ENCODE assay signal across 15 cellular contexts in the genomic region with DNA sequence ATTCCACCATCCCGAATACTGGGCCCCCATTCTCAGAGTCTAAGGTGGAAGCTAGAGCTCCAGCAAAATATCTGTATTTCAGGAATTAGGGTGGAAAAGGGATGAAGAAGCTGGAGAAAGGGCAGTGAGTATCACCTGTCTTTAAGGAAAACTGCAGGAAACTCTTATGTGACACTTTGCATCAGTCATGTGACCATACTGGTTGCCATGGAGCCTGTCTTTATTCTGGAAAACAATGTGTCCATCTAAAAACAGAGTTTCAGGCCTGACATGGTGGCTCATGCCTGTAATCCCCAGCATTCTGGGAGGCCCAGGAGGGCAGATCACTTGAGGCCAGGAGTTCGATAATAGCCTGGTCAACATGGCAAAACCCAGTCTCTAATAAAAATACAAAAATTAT. TPM values are rescaled to one million over a fixed set of nuclear protein-coding genes. Genes with fewer than 3 reads are reported as not detected.
"Had no signal": no experiment of that assay in that cellular context is flagged by ENCODE, and none has a peak within 500 bp of the region (broad histone marks: within the 10 kb centered on the region; RNA-seq: fewer than 3 reads in every experiment).

No MANE protein-coding gene starts in this region.

- H3K9me3 Mint-ChIP-seq: activated naive CD4-positive, alpha-beta T cell treated with anti-CD3 and anti-CD28 coated beads, Interleukin-2, amount 10 ng/mL, durations not matched to agents 7 days and 5 days; activated T-helper 2 cell treated with anti-CD3 and anti-CD28 coated beads, Interferon-gamma antibody, Interleukin-2, Interleukin-4, amounts not matched to agents 10 μg/mL and 5 μg/mL and 100 μg/mL, durations not matched to agents 14 hours and 24 hours and 36 hours; stimulated activated effector memory CD8-positive, alpha-beta T cell treated with anti-CD3 and anti-CD28 coated beads, Interleukin-12 subunit alpha, Interleukin-12 subunit beta, amount 100 ng/mL, for 72 hours had no signal

- H3K4me3 Mint-ChIP-seq: activated naive CD4-positive, alpha-beta T cell treated with anti-CD3 and anti-CD28 coated beads, Interleukin-2, amount 10 ng/mL, durations not matched to agents 7 days and 5 days; endodermal cell; naive B cell; stimulated activated effector memory CD8-positive, alpha-beta T cell treated with anti-CD3 and anti-CD28 coated beads, Interleukin-12 subunit alpha, Interleukin-12 subunit beta, amount 100 ng/mL, for 72 hours had no signal

- H3K4me1 Mint-ChIP-seq: activated naive CD4-positive, alpha-beta T cell treated with anti-CD3 and anti-CD28 coated beads, Interleukin-2, amount 10 ng/mL, durations not matched to agents 7 days and 5 days; naive B cell; stimulated activated effector memory CD8-positive, alpha-beta T cell treated with anti-CD3 and anti-CD28 coated beads, Interleukin-12 subunit alpha, Interleukin-12 subunit beta, amount 100 ng/mL, for 72 hours had no signal

- FAIRE-seq: bronchial epithelial cell, islet of Langerhans had no signal

- ATAC-seq: activated CD4-positive, CD25-positive, alpha-beta regulatory T cell treated with anti-CD3 and anti-CD28 coated beads, Interleukin-2, amount 50 U/mL, for 24 hours; gastroesophageal sphincter; heart right ventricle; left lobe of liver; stimulated activated effector memory CD8-positive, alpha-beta T cell treated with anti-CD3 and anti-CD28 coated beads, Interleukin-12 subunit alpha, Interleukin-12 subunit beta, amount 100 ng/mL, for 72 hours had no signal

- H3K36me3 ChIP-seq: ascending aorta, gastroesophageal sphincter, heart right ventricle had no signal

- H3K4me3 ChIP-seq: ascending aorta, dorsolateral prefrontal cortex, gastroesophageal sphincter, heart right ventricle had no signal

- H3K27ac ChIP-seq: ascending aorta, dorsolateral prefrontal cortex, gastroesophageal sphincter, heart right ventricle had no signal

- H3K9me3 ChIP-seq: ascending aorta had no signal

- H3K36me3 Mint-ChIP-seq: activated naive CD4-positive, alpha-beta T cell treated with anti-CD3 and anti-CD28 coated beads, Interleukin-2, amount 10 ng/mL, durations not matched to agents 7 days and 5 days; naive B cell; stimulated activated effector memory CD8-positive, alpha-beta T cell treated with anti-CD3 and anti-CD28 coated beads, Interleukin-12 subunit alpha, Interleukin-12 subunit beta, amount 100 ng/mL, for 72 hours had no signal

- H3K27ac Mint-ChIP-seq: activated naive CD4-positive, alpha-beta T cell treated with anti-CD3 and anti-CD28 coated beads, Interleukin-2, amount 10 ng/mL, durations not matched to agents 7 days and 5 days; activated T-helper 2 cell treated with anti-CD3 and anti-CD28 coated beads, Interferon-gamma antibody, Interleukin-2, Interleukin-4, amounts not matched to agents 10 μg/mL and 5 μg/mL and 100 μg/mL, durations not matched to agents 14 hours and 24 hours and 36 hours; endodermal cell; naive B cell; stimulated activated effector memory CD8-positive, alpha-beta T cell treated with anti-CD3 and anti-CD28 coated beads, Interleukin-12 subunit alpha, Interleukin-12 subunit beta, amount 100 ng/mL, for 72 hours had no signal

- DNase-seq: activated naive CD4-positive, alpha-beta T cell treated with anti-CD3 and anti-CD28 coated beads, Interleukin-2, amount 10 ng/mL, durations not matched to agents 7 days and 5 days; dorsolateral prefrontal cortex; endodermal cell; heart right ventricle; naive B cell; retina; T-helper 9 cell had no signal

- H3K27me3 ChIP-seq: ascending aorta, dorsolateral prefrontal cortex, gastroesophageal sphincter, heart right ventricle had no signal

- H3K4me1 ChIP-seq: ascending aorta, gastroesophageal sphincter had no signal

RNA-seq across cellular contexts. Expression of gene FSIP1, which starts 52.9 kb away (rescaled TPM):
- total RNA-seq: ascending aorta, left lobe of liver had no signal
